1 cellular context compared by ENCODE assay signal in genomic region chr2:148613231-148614023, GRCh38.
TF ChIP-seq lines count a peak whose summit lies in the region.

No MANE protein-coding gene starts in this region.

TF ChIP-seq in HepG2, 621 proteins besides CTCF, POLR2A, EP300 and RAD21:
- TF ChIP-seq ERF (CRISPR knock-in tag; IDR thresholded peaks at IDR 0.05): no peak
- TF ChIP-seq ZNF784 (CRISPR knock-in tag; IDR thresholded peaks at IDR 0.05; ENCODE audit: borderline replicate concordance): no peak
- TF ChIP-seq ZNF503 (CRISPR knock-in tag; IDR thresholded peaks at IDR 0.05): no peak
- TF ChIP-seq ZNF282 (IDR thresholded peaks at IDR 0.05; ENCODE audit: partially characterized antibody): no peak
- peak; percentile 39; the same call in 1 of the 2 replicates for TF ChIP-seq SIX1 (CRISPR knock-in tag; IDR thresholded peaks at IDR 0.05; ENCODE audit: borderline replicate concordance)
TF ChIP-seq in HepG2: peak in this region for 1.
